33 cellular contexts compared by ENCODE assay signal in the genomic region with DNA sequence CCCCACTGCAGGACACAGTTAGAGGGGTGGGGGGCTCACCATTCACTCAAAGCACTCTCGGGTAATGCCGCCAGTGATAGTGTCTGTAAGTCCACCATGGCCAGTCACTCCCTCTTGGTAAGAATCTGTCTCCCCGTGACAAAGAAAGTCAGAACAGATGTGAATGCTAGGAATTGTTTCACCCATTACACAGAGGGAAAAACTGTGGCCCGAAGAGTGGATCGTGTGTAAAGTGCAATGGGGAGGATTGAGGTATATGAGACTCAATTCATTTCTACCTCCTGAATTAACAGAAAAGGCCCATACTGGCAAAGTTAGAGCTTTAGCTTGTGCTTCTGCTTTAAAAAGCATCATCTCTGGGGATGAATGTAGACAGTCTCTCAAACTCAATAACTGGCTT. TPM values are rescaled to one million over a fixed set of nuclear protein-coding genes. Genes with fewer than 3 reads are reported as not detected.
"Had no signal": no experiment of that assay in that cellular context is flagged by ENCODE, and none has a peak within 500 bp of the region (broad histone marks: within the 10 kb centered on the region; RNA-seq: fewer than 3 reads in every experiment).

No MANE protein-coding gene starts in this region.

- ATAC-seq: effector memory CD8-positive, alpha-beta T cell; esophagus mucosa; foreskin keratinocyte; gastrocnemius medialis; gastroesophageal sphincter; heart left ventricle; heart right ventricle had no signal

- DNase-seq: colonic mucosa; cortex of kidney; dermis blood vessel endothelial cell; dorsolateral prefrontal cortex; effector CD4-positive, alpha-beta T cell; effector CD8-positive, alpha-beta T cell; effector memory CD4-positive, alpha-beta T cell; effector memory CD8-positive, alpha-beta T cell; erythroblast; esophagus squamous epithelium; foreskin fibroblast; foreskin keratinocyte; foreskin melanocyte; gastrocnemius medialis; glutamatergic neuron; head of caudate nucleus; heart left ventricle; heart right ventricle had no signal

- H3K4me1 ChIP-seq: colonic mucosa, foreskin keratinocyte, gastrocnemius medialis, heart left ventricle, heart right ventricle had no signal

- H3K4me3 Mint-ChIP-seq: dendritic cell treated with granulocyte-macrophage colony-stimulating factor and Interleukin-4, amounts not matched to agents 40 ng/mL and 50 ng/mL, for 4 days; effector memory CD8-positive, alpha-beta T cell; endodermal cell had no signal

- H3K27ac Mint-ChIP-seq: dendritic cell treated with granulocyte-macrophage colony-stimulating factor and Interleukin-4, amounts not matched to agents 40 ng/mL and 50 ng/mL, for 4 days; effector memory CD8-positive, alpha-beta T cell; endodermal cell had no signal

- H3K4me1 Mint-ChIP-seq: endodermal cell had no signal

- FAIRE-seq: colon, endometrium, endothelial cell of umbilical vein, frontal cortex had no signal

- H3K27me3 ChIP-seq: colonic mucosa, esophagus squamous epithelium, gastroesophageal sphincter had no signal

- H3K9me3 Mint-ChIP-seq: dendritic cell treated with granulocyte-macrophage colony-stimulating factor and Interleukin-4, amounts not matched to agents 40 ng/mL and 50 ng/mL, for 4 days; effector memory CD8-positive, alpha-beta T cell had no signal

- H3K36me3 ChIP-seq: colonic mucosa, esophagus muscularis mucosa, esophagus squamous epithelium, gastrocnemius medialis, gastroesophageal sphincter, heart left ventricle, heart right ventricle had no signal

- H3K27ac ChIP-seq: colonic mucosa, coronary artery, dorsolateral prefrontal cortex, epithelial cell of prostate, esophagus muscularis mucosa, esophagus squamous epithelium, foreskin keratinocyte, gastrocnemius medialis, gastroesophageal sphincter, heart left ventricle, heart right ventricle had no signal

- H3K9me3 ChIP-seq: colonic mucosa, esophagus muscularis mucosa, esophagus squamous epithelium, gastrocnemius medialis, gastroesophageal sphincter, heart left ventricle, heart right ventricle had no signal

- H3K4me3 ChIP-seq: colonic mucosa, coronary artery, dorsolateral prefrontal cortex, esophagus muscularis mucosa, esophagus squamous epithelium, gastrocnemius medialis, gastroesophageal sphincter, heart left ventricle, heart right ventricle had no signal

RNA-seq across cellular contexts. Expression of a gene that starts 17.5 kb away (rescaled TPM):
- total RNA-seq: dermis blood vessel endothelial cell, endothelial cell of umbilical vein, epithelial cell of proximal tubule, esophagus mucosa, fibroblast of lung, fibroblast of villous mesenchyme, gastrocnemius medialis, glomerular endothelial cell had no signal
- polyA plus RNA-seq: endothelial cell of umbilical vein, fibroblast of lung, foreskin keratinocyte, heart left ventricle, heart right ventricle had no signal
